27 cellular contexts compared by ENCODE assay signal in genomic region chr14:104425763-104426691, GRCh38.
DNase-seq lines count a peak whose midpoint lies in the region; ATAC-seq, FAIRE-seq and TF ChIP-seq lines count a peak whose summit lies in the region.
"Had no signal": no experiment of that assay in that cellular context is flagged by ENCODE, and none has a peak within 500 bp of the region (broad histone marks: within the 10 kb centered on the region; RNA-seq: fewer than 3 reads in every experiment).

No MANE protein-coding gene starts in this region.

- TF ChIP-seq POLR2A in HepG2 (IDR thresholded peaks at IDR 0.05; ENCODE audit: insufficient read depth in 1 of 2, low read depth in 2 of 2, low read length in 2 of 2) (no peak), right lobe of liver (IDR thresholded peaks at IDR 0.05) (no peak)

- peaks cover 19 to 47% of the 10 kb centered on the region in 2 experiments; a peak in 4 of 5 replicates for H3K27me3 ChIP-seq in HepG2 (ENCODE audit: control insufficient read depth in 1 of 2, insufficient read depth in 2 of 2, low read length in 2 of 2)
- H3K27me3 ChIP-seq in right lobe of liver: no peaks in the 10 kb centered on the region
- H3K27me3 ChIP-seq in effector memory CD4-positive, alpha-beta T cell (replicated peaks; ENCODE audit: control insufficient read depth, insufficient read depth, low read length, poor library complexity, severe bottlenecking): no peaks in the 10 kb centered on the region
- H3K27me3 ChIP-seq: Peyer's patch, SJCRH30 had no signal

- no peak overlapping the region for H3K9ac ChIP-seq in HepG2 (ENCODE audit: insufficient read depth, low read depth, low read length)

- TF ChIP-seq CTCF in HepG2 (CRISPR knock-in tag; IDR thresholded peaks at IDR 0.05): no peak
- no peak for TF ChIP-seq CTCF in right lobe of liver (IDR thresholded peaks at IDR 0.05)

- ATAC-seq in HepG2 (no peak), right lobe of liver (no peak)
- ATAC-seq: stimulated activated memory B cell treated with anti-CD40 and anti-IgM and Interleukin-4, amounts not matched to agents 10 μg/mL and 1 μg/mL and 100 μg/mL, for 72 hours had no signal

- H3K9me3 ChIP-seq in HepG2 (ENCODE audit: low read length) (no peaks in the 10 kb centered on the region), right lobe of liver (no peaks in the 10 kb centered on the region)
- no peaks in the 10 kb centered on the region for H3K9me3 ChIP-seq in effector memory CD4-positive, alpha-beta T cell (ENCODE audit: control insufficient read depth, low read length)
- H3K9me3 ChIP-seq: HAP-1, Peyer's patch, SJCRH30 had no signal

- no peaks in the 10 kb centered on the region for H3K36me3 Mint-ChIP-seq in activated CD4-positive, alpha-beta memory T cell treated with anti-CD3 and anti-CD28 coated beads, Interleukin-2, amount 10 ng/mL, durations not matched to agents 7 days and 5 days (ENCODE audit: low read depth)
- H3K36me3 Mint-ChIP-seq: activated naive CD8-positive, alpha-beta T cell treated with anti-CD3 and anti-CD28 coated beads, Interleukin-2, amount 10 ng/mL, durations not matched to agents 7 days and 5 days; naive B cell; stimulated activated memory B cell treated with anti-CD40 and anti-IgM and Interleukin-4, amounts not matched to agents 10 μg/mL and 1 μg/mL and 100 μg/mL, for 72 hours; type B pancreatic cell had no signal

- H3K4me3 Mint-ChIP-seq in activated CD4-positive, alpha-beta memory T cell treated with anti-CD3 and anti-CD28 coated beads, Interleukin-2, amount 10 ng/mL, durations not matched to agents 7 days and 5 days: no peak overlapping the region
- H3K4me3 Mint-ChIP-seq: activated naive CD8-positive, alpha-beta T cell treated with anti-CD3 and anti-CD28 coated beads, Interleukin-2, amount 10 ng/mL, durations not matched to agents 7 days and 5 days; naive B cell; stimulated activated memory B cell treated with anti-CD40 and anti-IgM and Interleukin-4, amounts not matched to agents 10 μg/mL and 1 μg/mL and 100 μg/mL, for 72 hours; type B pancreatic cell had no signal

- no peak for FAIRE-seq in HepG2 (lab: Jason Lieb, UNC)
- no peak for FAIRE-seq in RCC 7860 (lab: Jason Lieb, UNC)
- FAIRE-seq: frontal cortex had no signal

- no peak overlapping the region for H3K27ac Mint-ChIP-seq in activated CD4-positive, alpha-beta memory T cell treated with anti-CD3 and anti-CD28 coated beads, Interleukin-2, amount 10 ng/mL, durations not matched to agents 7 days and 5 days
- H3K27ac Mint-ChIP-seq: activated naive CD8-positive, alpha-beta T cell treated with anti-CD3 and anti-CD28 coated beads, Interleukin-2, amount 10 ng/mL, durations not matched to agents 7 days and 5 days; stimulated activated memory B cell treated with anti-CD40 and anti-IgM and Interleukin-4, amounts not matched to agents 10 μg/mL and 1 μg/mL and 100 μg/mL, for 72 hours; type B pancreatic cell had no signal

- no peak overlapping the region for H3K4me2 ChIP-seq in HepG2 (ENCODE audit: low read depth, low read length)

- no peak for TF ChIP-seq RAD21 in HepG2 (CRISPR knock-in tag; IDR thresholded peaks at IDR 0.05)

- H2AFZ ChIP-seq in HepG2 (ENCODE audit: low read length): no peak overlapping the region

- POLR2A ChIA-PET in HepG2 (lab: Yijun Ruan, JAX): no interaction called here
- POLR2A ChIA-PET in activated CD4-positive, alpha-beta memory T cell treated with anti-CD3 and anti-CD28 coated beads, Interleukin-2, amount 10 ng/mL, durations not matched to agents 7 days and 5 days (lab: Charles Lee): no interaction called here

- H3K27me3 Mint-ChIP-seq in activated CD4-positive, alpha-beta memory T cell treated with anti-CD3 and anti-CD28 coated beads, Interleukin-2, amount 10 ng/mL, durations not matched to agents 7 days and 5 days: no peaks in the 10 kb centered on the region
- H3K27me3 Mint-ChIP-seq: activated naive CD8-positive, alpha-beta T cell treated with anti-CD3 and anti-CD28 coated beads, Interleukin-2, amount 10 ng/mL, durations not matched to agents 7 days and 5 days had no signal

- no peaks in the 10 kb centered on the region for H3K4me1 Mint-ChIP-seq in activated CD4-positive, alpha-beta memory T cell treated with anti-CD3 and anti-CD28 coated beads, Interleukin-2, amount 10 ng/mL, durations not matched to agents 7 days and 5 days
- H3K4me1 Mint-ChIP-seq: activated naive CD8-positive, alpha-beta T cell treated with anti-CD3 and anti-CD28 coated beads, Interleukin-2, amount 10 ng/mL, durations not matched to agents 7 days and 5 days; naive B cell had no signal

- intact Hi-C loops in HepG2 (cut with micrococcal nuclease; ENCODE audit: unreplicated experiment) (no loop called here), right lobe of liver (cut with DNase I) (no loop called here)

- H3K4me1 ChIP-seq in HepG2 (ENCODE audit: insufficient read depth, low read length) (no peaks in the 10 kb centered on the region), right lobe of liver (no peaks in the 10 kb centered on the region)
- H3K4me1 ChIP-seq in effector memory CD4-positive, alpha-beta T cell (ENCODE audit: control insufficient read depth, insufficient read depth, low read length, poor library complexity, severe bottlenecking): no peaks in the 10 kb centered on the region
- H3K4me1 ChIP-seq: HAP-1, Peyer's patch, SJCRH30 had no signal

- CTCF ChIA-PET in HepG2 (lab: Yijun Ruan, JAX; ENCODE audit: low intra/inter-chr PET ratio, low total read pairs): no interaction called here
- CTCF ChIA-PET in activated CD4-positive, alpha-beta memory T cell treated with anti-CD3 and anti-CD28 coated beads, Interleukin-2, amount 10 ng/mL, durations not matched to agents 7 days and 5 days (lab: Charles Lee): no interaction called here

- 24% methylated on average over 15 of the region's 22 CpGs for WGBS in HepG2 (ENCODE audit: low lambda C conversion rate)
- 54% methylated on average over 10 of the region's 22 CpGs for WGBS in right lobe of liver (ENCODE audit: insufficient coverage, low coverage, low lambda C conversion rate, missing lambda C conversion rate)

- TF ChIP-seq EP300 in HepG2 (IDR thresholded peaks at IDR 0.05; ENCODE audit: low read depth in 2 of 2, low read length in 2 of 2) (no peak), HepG2 (CRISPR knock-in tag; IDR thresholded peaks at IDR 0.05; ENCODE audit: borderline replicate concordance) (no peak)

- in situ Hi-C loops in HepG2 (cut with HindIII; ENCODE audit: extremely low pct_ligation_motif_present, low pct_unique_long_range_greater_than_20kb): no loop called here

- no peak overlapping the region for H3K27ac ChIP-seq in HepG2 (ENCODE audit: extremely low read length, insufficient read depth, low read length)
- no peak overlapping the region for H3K27ac ChIP-seq in right lobe of liver
- no peak overlapping the region for H3K27ac ChIP-seq in effector memory CD4-positive, alpha-beta T cell (ENCODE audit: insufficient read depth, low read length, poor library complexity, severe bottlenecking)
- H3K27ac ChIP-seq: C4-2B, Peyer's patch, SJCRH30, WERI-Rb-1 had no signal

- H3K36me3 ChIP-seq in HepG2 (replicated peaks in 1 of 2; ENCODE audit: control insufficient read depth in 1 of 2, insufficient read depth in 2 of 2, low read length in 2 of 2) (no peaks in the 10 kb centered on the region), right lobe of liver (no peaks in the 10 kb centered on the region)
- H3K36me3 ChIP-seq in effector memory CD4-positive, alpha-beta T cell (ENCODE audit: control insufficient read depth, insufficient read depth, low read length): no peaks in the 10 kb centered on the region
- H3K36me3 ChIP-seq: HAP-1, Peyer's patch, SJCRH30, WERI-Rb-1 had no signal

- H3K9me3 Mint-ChIP-seq in activated CD4-positive, alpha-beta memory T cell treated with anti-CD3 and anti-CD28 coated beads, Interleukin-2, amount 10 ng/mL, durations not matched to agents 7 days and 5 days: no peaks in the 10 kb centered on the region
- H3K9me3 Mint-ChIP-seq: activated naive CD8-positive, alpha-beta T cell treated with anti-CD3 and anti-CD28 coated beads, Interleukin-2, amount 10 ng/mL, durations not matched to agents 7 days and 5 days; stimulated activated memory B cell treated with anti-CD40 and anti-IgM and Interleukin-4, amounts not matched to agents 10 μg/mL and 1 μg/mL and 100 μg/mL, for 72 hours; type B pancreatic cell had no signal

- DNase-seq in HepG2 (ENCODE audit: low spot score) (no peak), right lobe of liver (no peak), mesenteric fat pad (ENCODE audit: low spot score) (peak; percentile 62), RCC 7860 (ENCODE audit: low spot score) (no peak), UCSD-AML1 (lab: John Stamatoyannopoulos, UW; ENCODE audit: unreplicated experiment) (no peak)
- peak; percentile 10 for DNase-seq in activated CD4-positive, alpha-beta memory T cell treated with anti-CD3 and anti-CD28 coated beads, Interleukin-2, amount 10 ng/mL, durations not matched to agents 7 days and 5 days
- DNase-seq in effector memory CD4-positive, alpha-beta T cell: no peak
- DNase-seq: activated effector memory CD4-positive, alpha-beta T cell treated with Interleukin-2 at 50 U/mL for 16 hours; activated naive CD8-positive, alpha-beta T cell treated with anti-CD3 and anti-CD28 coated beads, Interleukin-2, amount 10 ng/mL, durations not matched to agents 7 days and 5 days; Calu3; dermis blood vessel endothelial cell; GDM1; midbrain; MM.1S; naive B cell; NCI-H2081 treated with DMSO at 0.1 percent for 48 hours; NCI-H226; occipital lobe; Peyer's patch; SJCRH30; T1000; WERI-Rb-1 had no signal

- no peaks in the 10 kb centered on the region for H3K79me2 ChIP-seq in HepG2 (ENCODE audit: insufficient read depth, low read length)

- H4K20me1 ChIP-seq in HepG2 (ENCODE audit: insufficient read depth, low read length): no peaks in the 10 kb centered on the region

- H3K4me3 ChIP-seq in HepG2 (replicated peaks in 1 of 3; ENCODE audit: insufficient read depth in 1 of 3, low read depth in 2 of 3, low read length in 3 of 3) (no peak overlapping the region), right lobe of liver (no peak overlapping the region)
- no peak overlapping the region for H3K4me3 ChIP-seq in effector memory CD4-positive, alpha-beta T cell (ENCODE audit: insufficient read depth, low read depth, low read length, poor library complexity, severe bottlenecking)
- H3K4me3 ChIP-seq: HAP-1, Peyer's patch, SJCRH30 had no signal

- BruUV-seq in HepG2 (replicated peaks; lab: Mats Ljungman, UMichigan): no TSS peak

TF ChIP-seq in HepG2, 621 proteins besides CTCF, POLR2A, EP300 and RAD21 (continues in another document):
- TF ChIP-seq DPF2 (CRISPR knock-in tag; IDR thresholded peaks at IDR 0.05; ENCODE audit: borderline replicate concordance, low read depth): no peak

Comparison
In these comparisons a context has a peak if more than half of its experiments do, and no peak if none do; other contexts are left out.
1. DNase-seq: peak in activated CD4-positive, alpha-beta memory T cell treated with anti-CD3 and anti-CD28 coated beads, Interleukin-2, amount 10 ng/mL, durations not matched to agents 7 days and 5 days (single experiment) and mesenteric fat pad (single experiment); none in HepG2 (single experiment), right lobe of liver (0 of 3), effector memory CD4-positive, alpha-beta T cell (0 of 3), RCC 7860 (single experiment) and UCSD-AML1 (single experiment).